ENCODE assay signal across 8 cellular contexts in the genomic region with DNA sequence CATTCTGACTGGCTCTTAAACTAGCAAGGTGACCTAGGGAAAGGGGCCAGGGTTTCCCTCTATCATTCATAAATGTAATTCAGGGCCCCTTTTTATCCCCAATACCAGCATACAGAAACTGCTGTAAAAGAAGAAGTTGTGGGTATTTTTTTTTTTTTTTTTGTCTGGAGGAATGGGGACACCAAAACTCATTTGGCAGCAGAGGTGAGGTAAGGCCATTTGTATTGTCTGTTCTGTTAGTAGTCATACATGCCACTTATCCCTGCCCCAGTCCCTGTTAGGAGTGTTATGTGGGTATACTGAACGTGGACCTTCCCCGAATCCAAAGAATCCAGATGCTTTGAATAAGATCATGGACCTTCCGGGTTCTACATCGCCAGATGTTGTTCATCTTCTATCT. TPM values are rescaled to one million over a fixed set of nuclear protein-coding genes. Genes with fewer than 3 reads are reported as not detected.
DNase-seq lines count a peak whose midpoint lies in the region; ATAC-seq and TF ChIP-seq lines count a peak whose summit lies in the region.

No MANE protein-coding gene starts in this region.

- in situ Hi-C loops in gastrocnemius medialis (cut with MboI; ENCODE audit: low sequenced_read_pairs in 4 of 4): no loop called here

- no peak for TF ChIP-seq CTCF in Peyer's patch (IDR thresholded peaks at IDR 0.05)
- no peak for TF ChIP-seq CTCF in esophagus squamous epithelium (IDR thresholded peaks at IDR 0.05)
- no peak for TF ChIP-seq CTCF in gastrocnemius medialis (IDR thresholded peaks at IDR 0.05 in 4 of 5, conservative IDR thresholded peaks at IDR 0.05 in 1 of 5)

- H3K27ac ChIP-seq in Peyer's patch: peak overlapping the region; percentile 94 to 99 (median 96)
- peak overlapping the region; percentile 95 to 100 (median 100) for H3K27ac ChIP-seq in esophagus squamous epithelium
- H3K27ac ChIP-seq in gastrocnemius medialis: peak overlapping the region; percentile 92 to 99 (median 98)

- H3K9me3 ChIP-seq in Peyer's patch (no peaks in the 10 kb centered on the region), esophagus squamous epithelium (no peaks in the 10 kb centered on the region), gastrocnemius medialis (no peaks in the 10 kb centered on the region)

- no peak for DNase-seq in H7
- no peak for DNase-seq in Peyer's patch
- no peak for DNase-seq in esophagus squamous epithelium (lab: John Stamatoyannopoulos, UW)
- no peak for DNase-seq in gastrocnemius medialis
- DNase-seq in stimulated activated naive CD4-positive, alpha-beta T cell (lab: John Stamatoyannopoulos, UW): no peak

- ATAC-seq in gastrocnemius medialis: no peak
- no peak for ATAC-seq in GM21423 (IDR thresholded peaks at IDR 0.05; ENCODE audit: unreplicated experiment)
- no peak for ATAC-seq in HG03135 (IDR thresholded peaks at IDR 0.05; ENCODE audit: unreplicated experiment)
- no peak for ATAC-seq in HG02763 (IDR thresholded peaks at IDR 0.05; ENCODE audit: unreplicated experiment)

- H3K4me3 ChIP-seq in H7 (ENCODE audit: insufficient read depth, low read depth, low read length) (peak overlapping the region; percentile 95), Peyer's patch (peak overlapping the region in 2 of 4 donors; percentile 72 to 73), esophagus squamous epithelium (peak overlapping the region in 3 of 4 donors; percentile 83 to 93 (median 87)), gastrocnemius medialis (peak overlapping the region; percentile 61 to 92 (median 74))

- H3K27me3 ChIP-seq in H7 (ENCODE audit: control insufficient read depth, insufficient read depth, low read length) (no peaks in the 10 kb centered on the region), Peyer's patch (no peaks in the 10 kb centered on the region), esophagus squamous epithelium (no peaks in the 10 kb centered on the region), gastrocnemius medialis (no peaks in the 10 kb centered on the region)

- intact Hi-C loops in esophagus squamous epithelium (cut with DNase I): no loop called here
- intact Hi-C loops in gastrocnemius medialis (cut with DNase I; ENCODE audit: low total_unique reads): loop anchor here (5.0 kb wide), 2 partner anchors 155 to 1065 kb away; no protein-coding TSS in a partner anchor

- TF ChIP-seq POLR2A in Peyer's patch (IDR thresholded peaks at IDR 0.05) (no peak), esophagus squamous epithelium (IDR thresholded peaks at IDR 0.05) (no peak), gastrocnemius medialis (IDR thresholded peaks at IDR 0.05) (no peak)

- H3K4me1 ChIP-seq in Peyer's patch (peaks cover 0 to 69% (median 12%) of the 10 kb centered on the region in 4 donors), esophagus squamous epithelium (peaks cover 12 to 81% (median 52%) of the 10 kb centered on the region in 3 donors), gastrocnemius medialis (peaks cover 77 to 78% of the 10 kb centered on the region in 2 donors)

- WGBS in esophagus squamous epithelium, 2 donors: 43 to 51% methylated on average over 3 to 4 of the region's 4 CpGs

- H3K36me3 ChIP-seq in H7 (replicated peaks; ENCODE audit: control insufficient read depth, insufficient read depth, low read length) (no peaks in the 10 kb centered on the region; the same call in none of the 2 replicates), Peyer's patch (no peaks in the 10 kb centered on the region), esophagus squamous epithelium (peaks cover 0 to 5% (median 0%) of the 10 kb centered on the region in 3 donors), gastrocnemius medialis (no peaks in the 10 kb centered on the region)

RNA-seq across cellular contexts. Expression of gene SEPTIN2, which starts 1.7 kb away (rescaled TPM):
- total RNA-seq in H7 (2014; rRNA removed; shearing (Covaris generic)): 249 and 274 TPM in 2 replicates
- total RNA-seq in Peyer's patch: 100 to 1,000 TPM; 175 to 281 (median 193) TPM
- total RNA-seq in esophagus squamous epithelium: 100 to 1,000 TPM in 3 of 4 donors, 10 to 100 TPM in 1; 95.9 to 236 (median 185) TPM
- 100 to 1,000 TPM in 2 of 4 donors, 10 to 100 TPM in 2; 81.3 to 130 (median 99.3) TPM for total RNA-seq in gastrocnemius medialis

RNA-seq across cellular contexts. Expression of gene HDLBP, which starts 1.9 kb away (rescaled TPM):
- total RNA-seq in H7 (2014; rRNA removed; shearing (Covaris generic)): 362 and 415 TPM in 2 replicates
- total RNA-seq in Peyer's patch: 100 to 1,000 TPM; 361 to 651 (median 454) TPM
- 100 to 1,000 TPM; 239 to 310 (median 273) TPM for total RNA-seq in esophagus squamous epithelium
- 100 to 1,000 TPM; 383 to 486 (median 444) TPM for total RNA-seq in gastrocnemius medialis

RNA-seq across cellular contexts. Expression of gene FARP2, which starts 38.7 kb away (rescaled TPM):
- total RNA-seq in H7 (2014; rRNA removed; shearing (Covaris generic)): 19.5 and 20.4 TPM in 2 replicates
- total RNA-seq in Peyer's patch (100 to 1,000 TPM; 107 to 169 (median 140) TPM), esophagus squamous epithelium (10 to 100 TPM; 20.8 to 41.8 (median 37.1) TPM), gastrocnemius medialis (10 to 100 TPM; 10.7 to 20.1 (median 13.6) TPM)
